Comparison of ENCODE assay signal across 26 cellular contexts in the genomic region with DNA sequence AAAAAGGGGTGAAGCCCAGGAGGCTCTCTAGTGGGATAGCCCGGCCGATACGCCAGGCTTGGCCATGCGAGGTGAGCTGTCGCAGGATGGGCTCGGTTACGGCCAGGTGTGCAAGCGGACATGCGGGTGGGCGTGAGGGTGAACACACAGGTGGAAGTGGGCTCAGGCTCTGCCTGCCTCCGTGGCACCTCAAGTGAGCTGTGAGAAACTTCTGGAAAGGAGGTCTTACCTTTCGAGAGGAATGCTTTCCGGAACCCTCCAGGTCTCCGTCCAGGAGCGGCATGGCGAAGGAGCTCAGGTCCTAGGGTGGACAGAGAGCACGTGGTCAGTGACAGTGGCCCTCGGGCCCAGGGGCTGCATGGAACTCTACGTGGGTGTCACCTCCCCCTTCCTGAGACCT.
"Had no signal": no experiment of that assay in that cellular context is flagged by ENCODE, and none has a peak within 500 bp of the region (broad histone marks: within the 10 kb centered on the region; RNA-seq: fewer than 3 reads in every experiment).

No MANE protein-coding gene starts in this region.

- DNase-seq: activated CD4-positive, alpha-beta T cell treated with anti-CD3 and anti-CD28 coated beads for 1 hour; activated CD4-positive, alpha-beta T cell treated with anti-CD3 and anti-CD28 coated beads, Interleukin-2, amount 10 ng/mL, durations not matched to agents 24 days and 14 days; activated CD4-positive, alpha-beta T cell treated with anti-CD3 and anti-CD28 coated beads, Interleukin-2, amount 50 U/mL, for 48 hours; activated CD8-positive, alpha-beta memory T cell treated with anti-CD3 and anti-CD28 coated beads, Interleukin-2, amount 10 ng/mL, durations not matched to agents 7 days and 5 days; activated effector memory CD4-positive, alpha-beta T cell treated with anti-CD3 and anti-CD28 coated beads, Interleukin-2, amount 50 U/mL, for 16 hours; activated naive CD4-positive, alpha-beta T cell treated with Interleukin-2 at 50 U/mL for 16 hours; activated naive CD8-positive, alpha-beta T cell treated with anti-CD3 and anti-CD28 coated beads, Interleukin-2, amount 50 U/mL, for 24 hours; activated T-cell treated with anti-CD3 and anti-CD28 coated beads, Interleukin-2, amount 50 U/mL, for 4 hours; amniotic stem cell; Kasumi-1; NCI-H1105 treated with DMSO at 0.1 percent for 48 hours; NCI-H1436 treated with DMSO at 0.1 percent for 48 hours; NCI-H187; NCI-H2081; NCI-H524; SHP77; T-helper 9 cell had no signal

- H3K27ac Mint-ChIP-seq: activated CD4-positive, alpha-beta T cell treated with anti-CD3 and anti-CD28 coated beads, Interleukin-2, amount 10 ng/mL, durations not matched to agents 24 days and 14 days; activated CD8-positive, alpha-beta memory T cell treated with anti-CD3 and anti-CD28 coated beads, Interleukin-2, amount 10 ng/mL, durations not matched to agents 7 days and 5 days; activated naive CD4-positive, alpha-beta T cell treated with anti-CD3 and anti-CD28 coated beads, Interleukin-2, amount 50 U/mL, for 72 hours; activated naive CD8-positive, alpha-beta T cell treated with anti-CD3 and anti-CD28 coated beads, Interleukin-2, amount 50 U/mL, for 24 hours; brain; T-helper 1 cell treated with Interleukin-12 subunit alpha and Interleukin-12 subunit beta and Interleukin-4 antibody, amounts not matched to agents 30 μg/mL and 1 μg/mL, for 36 hours; WTC11 had no signal

- H3K4me3 ChIP-seq: Peyer's patch, SJSA1 had no signal

- H3K36me3 Mint-ChIP-seq: activated CD8-positive, alpha-beta memory T cell treated with anti-CD3 and anti-CD28 coated beads, Interleukin-2, amount 10 ng/mL, durations not matched to agents 7 days and 5 days; activated naive CD4-positive, alpha-beta T cell treated with anti-CD3 and anti-CD28 coated beads, Interleukin-2, amount 50 U/mL, for 72 hours; brain; WTC11 had no signal

- H3K27me3 ChIP-seq: Peyer's patch, SJSA1 had no signal

- H3K4me1 Mint-ChIP-seq: WTC11 had no signal

- H3K27me3 Mint-ChIP-seq: activated CD4-positive, alpha-beta T cell treated with anti-CD3 and anti-CD28 coated beads, Interleukin-2, amount 10 ng/mL, durations not matched to agents 24 days and 14 days; activated CD8-positive, alpha-beta memory T cell treated with anti-CD3 and anti-CD28 coated beads, Interleukin-2, amount 10 ng/mL, durations not matched to agents 7 days and 5 days; activated naive CD8-positive, alpha-beta T cell treated with anti-CD3 and anti-CD28 coated beads, Interleukin-2, amount 50 U/mL, for 24 hours had no signal

- FAIRE-seq: astrocyte had no signal

- ATAC-seq: activated CD8-positive, alpha-beta memory T cell treated with anti-CD3 and anti-CD28 coated beads, Interleukin-2, amount 10 ng/mL, durations not matched to agents 7 days and 5 days; activated naive CD4-positive, alpha-beta T cell treated with anti-CD3 and anti-CD28 coated beads, Interleukin-2, amount 50 U/mL, for 72 hours; activated naive CD8-positive, alpha-beta T cell treated with anti-CD3 and anti-CD28 coated beads, Interleukin-2, amount 50 U/mL, for 24 hours; activated T-cell treated with anti-CD3 and anti-CD28 coated beads, Interleukin-2, amount 50 U/mL, for 4 hours; SK-N-SH treated with all-trans-retinoic acid at 6 μM for 48 hours; WTC11 had no signal

- H3K27ac ChIP-seq: Peyer's patch, RWPE1, SJSA1 had no signal

- H3K4me3 Mint-ChIP-seq: activated CD4-positive, alpha-beta T cell treated with anti-CD3 and anti-CD28 coated beads, Interleukin-2, amount 10 ng/mL, durations not matched to agents 24 days and 14 days; activated CD8-positive, alpha-beta memory T cell treated with anti-CD3 and anti-CD28 coated beads, Interleukin-2, amount 10 ng/mL, durations not matched to agents 7 days and 5 days; activated naive CD8-positive, alpha-beta T cell treated with anti-CD3 and anti-CD28 coated beads, Interleukin-2, amount 50 U/mL, for 24 hours; activated T-cell treated with anti-CD3 and anti-CD28 coated beads, Interleukin-2, amount 50 U/mL, for 4 hours; brain; T-helper 1 cell treated with Interleukin-12 subunit alpha and Interleukin-12 subunit beta and Interleukin-4 antibody, amounts not matched to agents 30 μg/mL and 1 μg/mL, for 36 hours; WTC11 had no signal

- H3K36me3 ChIP-seq: SJSA1 had no signal

- H3K9me3 Mint-ChIP-seq: activated CD4-positive, alpha-beta T cell treated with anti-CD3 and anti-CD28 coated beads, Interleukin-2, amount 10 ng/mL, durations not matched to agents 24 days and 14 days; activated naive CD4-positive, alpha-beta T cell treated with anti-CD3 and anti-CD28 coated beads, Interleukin-2, amount 50 U/mL, for 72 hours; activated naive CD8-positive, alpha-beta T cell treated with anti-CD3 and anti-CD28 coated beads, Interleukin-2, amount 50 U/mL, for 24 hours; activated T-cell treated with anti-CD3 and anti-CD28 coated beads, Interleukin-2, amount 50 U/mL, for 4 hours; T-helper 1 cell treated with Interleukin-12 subunit alpha and Interleukin-12 subunit beta and Interleukin-4 antibody, amounts not matched to agents 30 μg/mL and 1 μg/mL, for 36 hours had no signal

- H3K9me3 ChIP-seq: Peyer's patch, SJSA1 had no signal
